ENCODE assay signal across 11 cellular contexts in genomic region chr11:60910281-60910687, GRCh38. TPM values are rescaled to one million over a fixed set of nuclear protein-coding genes. Genes with fewer than 3 reads are reported as not detected.
DNase-seq lines count a peak whose midpoint lies in the region; ATAC-seq, FAIRE-seq and TF ChIP-seq lines count a peak whose summit lies in the region.
"Had no signal": no experiment of that assay in that cellular context is flagged by ENCODE, and none has a peak within 500 bp of the region (broad histone marks: within the 10 kb centered on the region; RNA-seq: fewer than 3 reads in every experiment).

No MANE protein-coding gene starts in this region.

- peaks cover 16% of the 10 kb centered on the region for H3K36me3 Mint-ChIP-seq in activated T-helper 17 cell treated with anti-CD3 and anti-CD28 coated beads, Interleukin-2, amount 50 U/mL, for 72 hours (ENCODE audit: low read depth)

- no peaks in the 10 kb centered on the region for H3K27me3 Mint-ChIP-seq in activated T-helper 17 cell treated with anti-CD3 and anti-CD28 coated beads, Interleukin-2, amount 50 U/mL, for 72 hours

- H3K4me3 Mint-ChIP-seq in activated T-helper 17 cell treated with anti-CD3 and anti-CD28 coated beads, Interleukin-2, amount 50 U/mL, for 72 hours = no peak overlapping the region

- ATAC-seq in HG03159 (IDR thresholded peaks at IDR 0.05; ENCODE audit: unreplicated experiment) = peak; percentile 31
- ATAC-seq in activated T-helper 17 cell treated with anti-CD3 and anti-CD28 coated beads, Interleukin-2, amount 50 U/mL, for 72 hours (replicated peaks) = no peak
- no peak for ATAC-seq in GM18858 (IDR thresholded peaks at IDR 0.05; ENCODE audit: unreplicated experiment)

- peak overlapping the region; percentile 44 for H3K27ac Mint-ChIP-seq in activated T-helper 17 cell treated with anti-CD3 and anti-CD28 coated beads, Interleukin-2, amount 50 U/mL, for 72 hours

- H3K4me1 Mint-ChIP-seq in activated T-helper 17 cell treated with anti-CD3 and anti-CD28 coated beads, Interleukin-2, amount 50 U/mL, for 72 hours = peaks cover 26% of the 10 kb centered on the region

- no peak for DNase-seq in GM12892 (ENCODE audit: insufficient read length)
- peak; percentile 82 for DNase-seq in GM20000 (ENCODE audit: low spot score)
- no peak for DNase-seq in cortex of kidney (lab: John Stamatoyannopoulos, UW)
- DNase-seq in NCI-H2029 (lab: John Stamatoyannopoulos, UW) = no peak
- DNase-seq in NCI-H2171 treated with DMSO at 0.1 percent for 48 hours (lab: John Stamatoyannopoulos, UW) = no peak
- DNase-seq: Caco-2 had no signal

- no peaks in the 10 kb centered on the region for H3K9me3 Mint-ChIP-seq in activated T-helper 17 cell treated with anti-CD3 and anti-CD28 coated beads, Interleukin-2, amount 50 U/mL, for 72 hours

- TF ChIP-seq CTCF in GM20000 (IDR thresholded peaks at IDR 0.05; ENCODE audit: extremely low read depth, missing control alignments) = no peak

- FAIRE-seq in GM12892 (lab: Jason Lieb, UNC) = peak; percentile 97

- no peak for TF ChIP-seq POLR2A in GM12892 (IDR thresholded peaks at IDR 0.05; ENCODE audit: low read depth, low read length)

RNA-seq across cellular contexts. Expression of gene TMEM109, which starts 3.7 kb away (rescaled TPM):
- 49.8 TPM for polyA plus RNA-seq in GM12892 (2012; ENCODE audit: missing spikeins)
- 10 to 100 TPM; 42.8 to 99.7 TPM for total RNA-seq in activated T-helper 17 cell treated with anti-CD3 and anti-CD28 coated beads, Interleukin-2, amount 50 U/mL, for 72 hours

RNA-seq across cellular contexts. Expression of gene PRPF19, which starts 3.9 kb away (rescaled TPM):
- 103 TPM for polyA plus RNA-seq in GM12892 (2012; ENCODE audit: missing spikeins)
- 100 to 1,000 TPM in 1 of 2 donors, 10 to 100 TPM in 1; 80.2 to 165 TPM for total RNA-seq in activated T-helper 17 cell treated with anti-CD3 and anti-CD28 coated beads, Interleukin-2, amount 50 U/mL, for 72 hours

RNA-seq across cellular contexts. Expression of gene TMEM132A, which starts 14.0 kb away (rescaled TPM):
- 4.3 TPM for polyA plus RNA-seq in GM12892 (2012; ENCODE audit: missing spikeins)
- total RNA-seq in activated T-helper 17 cell treated with anti-CD3 and anti-CD28 coated beads, Interleukin-2, amount 50 U/mL, for 72 hours = under 1 TPM in 1 of 2 donors, not detected in 1; 0.29 TPM

RNA-seq across cellular contexts. Expression of gene SLC15A3, which starts 41.7 kb away (rescaled TPM):
- polyA plus RNA-seq in GM12892 (2012; ENCODE audit: missing spikeins) = 62.6 TPM
- total RNA-seq in activated T-helper 17 cell treated with anti-CD3 and anti-CD28 coated beads, Interleukin-2, amount 50 U/mL, for 72 hours = 1 to 10 TPM; 1.0 to 1.3 TPM
- polyA plus RNA-seq: cardiac muscle cell had no signal

RNA-seq across cellular contexts. Expression of gene ZP1, which starts 42.9 kb away (rescaled TPM):
- polyA plus RNA-seq in GM12892 (2012; ENCODE audit: missing spikeins) = not detected
- total RNA-seq in activated T-helper 17 cell treated with anti-CD3 and anti-CD28 coated beads, Interleukin-2, amount 50 U/mL, for 72 hours = under 1 TPM in 1 of 2 donors, not detected in 1; 0.16 TPM
- total RNA-seq: Caco-2, cardiac muscle cell, osteocyte had no signal
